14 cellular contexts compared by ENCODE assay signal in genomic region chr1:29793653-29794348, GRCh38.
"Had no signal": no experiment of that assay in that cellular context is flagged by ENCODE, and none has a peak within 500 bp of the region (broad histone marks: within the 10 kb centered on the region; RNA-seq: fewer than 3 reads in every experiment).

No MANE protein-coding gene starts in this region.

- H3K36me3 ChIP-seq: ascending aorta, breast epithelium, gastroesophageal sphincter, heart left ventricle, ovary, right lobe of liver, suprapubic skin, transverse colon, vagina had no signal

- H3K27ac ChIP-seq: ascending aorta, breast epithelium, gastroesophageal sphincter, heart left ventricle, ovary, right lobe of liver, suprapubic skin, transverse colon, vagina had no signal

- H3K9me3 ChIP-seq: ascending aorta, ovary, right lobe of liver, suprapubic skin, transverse colon, vagina had no signal

- H3K4me3 ChIP-seq: ascending aorta, breast epithelium, gastroesophageal sphincter, heart left ventricle, mucosa of descending colon, ovary, right lobe of liver, suprapubic skin, transverse colon, vagina had no signal

- H3K27me3 ChIP-seq: ascending aorta, breast epithelium, heart left ventricle, ovary, right lobe of liver, vagina had no signal

- H3K4me1 ChIP-seq: ascending aorta, breast epithelium, gastroesophageal sphincter, heart left ventricle, right lobe of liver, suprapubic skin, transverse colon, vagina had no signal

- DNase-seq: activated B cell treated with CpG ODN at 0.5 μM for 24 hours; cerebellar nuclear complex; effector CD4-positive, alpha-beta T cell; naive B cell had no signal
